Comparison of ENCODE assay signal across 16 cellular contexts in the genomic region with DNA sequence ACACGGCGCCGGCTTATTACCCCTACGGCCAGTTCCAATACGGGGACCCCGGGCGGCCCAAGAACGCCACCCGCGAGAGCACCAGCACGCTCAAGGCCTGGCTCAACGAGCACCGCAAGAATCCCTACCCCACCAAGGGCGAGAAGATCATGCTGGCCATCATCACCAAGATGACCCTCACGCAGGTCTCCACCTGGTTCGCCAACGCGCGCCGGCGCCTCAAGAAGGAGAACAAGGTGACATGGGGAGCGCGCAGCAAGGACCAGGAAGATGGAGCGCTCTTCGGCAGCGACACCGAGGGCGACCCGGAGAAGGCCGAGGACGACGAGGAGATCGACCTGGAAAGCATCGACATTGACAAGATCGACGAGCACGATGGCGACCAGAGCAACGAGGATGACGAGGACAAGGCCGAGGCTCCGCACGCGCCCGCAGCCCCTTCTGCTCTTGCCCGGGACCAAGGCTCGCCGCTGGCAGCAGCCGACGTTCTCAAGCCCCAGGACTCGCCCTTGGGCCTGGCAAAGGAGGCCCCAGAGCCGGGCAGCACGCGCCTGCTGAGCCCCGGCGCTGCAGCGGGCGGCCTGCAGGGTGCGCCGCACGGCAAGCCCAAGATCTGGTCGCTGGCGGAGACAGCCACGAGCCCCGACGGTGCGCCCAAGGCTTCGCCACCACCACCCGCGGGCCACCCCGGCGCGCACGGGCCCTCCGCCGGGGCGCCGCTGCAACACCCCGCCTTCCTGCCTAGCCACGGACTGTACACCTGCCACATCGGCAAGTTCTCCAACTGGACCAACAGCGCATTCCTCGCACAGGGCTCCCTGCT. TPM values are rescaled to one million over a fixed set of nuclear protein-coding genes. Genes with fewer than 3 reads are reported as not detected.
DNase-seq lines count a peak whose midpoint lies in the region; ATAC-seq and TF ChIP-seq lines count a peak whose summit lies in the region.
"Had no signal": no experiment of that assay in that cellular context is flagged by ENCODE, and none has a peak within 500 bp of the region (broad histone marks: within the 10 kb centered on the region; RNA-seq: fewer than 3 reads in every experiment).

No MANE protein-coding gene starts in this region.

- H3K27me3 ChIP-seq in cardiac muscle cell (peaks cover 75% of the 10 kb centered on the region), right atrium auricular region (peaks cover 30 to 77% of the 10 kb centered on the region in 2 donors), left lung (peaks cover 81 to 100% of the 10 kb centered on the region in 2 donors)
- peaks cover 4% of the 10 kb centered on the region for H3K27me3 ChIP-seq in CD4-positive, alpha-beta memory T cell (ENCODE audit: insufficient read depth, low read length)
- H3K27me3 ChIP-seq in CD8-positive, alpha-beta memory T cell (ENCODE audit: insufficient read depth, low read length, poor library complexity, severe bottlenecking): peaks cover 9% of the 10 kb centered on the region

- peaks cover 6% of the 10 kb centered on the region for H3K36me3 ChIP-seq in cardiac muscle cell
- H3K36me3 ChIP-seq in right atrium auricular region: no peaks in the 10 kb centered on the region
- H3K36me3 ChIP-seq in left lung: no peaks in the 10 kb centered on the region
- H3K36me3 ChIP-seq in CD4-positive, alpha-beta memory T cell (ENCODE audit: insufficient read depth, low read length): no peaks in the 10 kb centered on the region
- H3K36me3 ChIP-seq in CD8-positive, alpha-beta memory T cell (ENCODE audit: insufficient read depth, low read length): no peaks in the 10 kb centered on the region

- H3K27ac ChIP-seq in cardiac muscle cell (peak overlapping the region; percentile 74), right atrium auricular region (no peak overlapping the region), left lung (no peak overlapping the region)
- H3K27ac ChIP-seq in CD4-positive, alpha-beta memory T cell (ENCODE audit: low read depth, low read length): no peak overlapping the region
- no peak overlapping the region for H3K27ac ChIP-seq in CD8-positive, alpha-beta memory T cell (ENCODE audit: low read depth, low read length)

- intact Hi-C loops in left lung (cut with DNase I): loop anchor here in 1 of 2 donors (5.0 kb wide), 1 partner anchor 847 kb away; a partner anchor contains a TSS
- intact Hi-C loops in CD4-positive, alpha-beta memory T cell (cut with micrococcal nuclease): no loop called here

- H3K27me3 Mint-ChIP-seq in chondrocyte (ENCODE audit: low read depth): peaks cover 25% of the 10 kb centered on the region
- H3K27me3 Mint-ChIP-seq in CD4-positive, alpha-beta memory T cell: peaks cover 34 to 41% of the 10 kb centered on the region in 2 donors
- peaks cover 54 to 60% of the 10 kb centered on the region in 2 donors for H3K27me3 Mint-ChIP-seq in CD8-positive, alpha-beta memory T cell

- peaks cover 25% of the 10 kb centered on the region for H3K4me1 Mint-ChIP-seq in chondrocyte (ENCODE audit: low read depth)
- peaks cover 0 to 14% (median 4%) of the 10 kb centered on the region in 4 donors for H3K4me1 Mint-ChIP-seq in CD4-positive, alpha-beta memory T cell
- peaks cover 0 to 4% (median 0%) of the 10 kb centered on the region in 3 donors for H3K4me1 Mint-ChIP-seq in CD8-positive, alpha-beta memory T cell

- ATAC-seq in left lung (peak; percentile 46), GM18517 (IDR thresholded peaks at IDR 0.05; ENCODE audit: unreplicated experiment) (no peak), HG02759 (IDR thresholded peaks at IDR 0.05; ENCODE audit: unreplicated experiment) (no peak)
- ATAC-seq: left cardiac atrium had no signal

- peak in 1 of 2 donors; percentile 44 for DNase-seq in cardiac muscle cell (ENCODE audit: low read depth in 1 of 2, low spot score in 1 of 2)
- no peak for DNase-seq in right atrium auricular region (ENCODE audit: low spot score)
- no peak for DNase-seq in chondrocyte (ENCODE audit: low spot score)
- peak in 1 of 2 donors; percentile 76 for DNase-seq in left lung
- DNase-seq in CD4-positive, alpha-beta memory T cell: no peak
- no peak for DNase-seq in CD8-positive, alpha-beta memory T cell
- DNase-seq: ACHN; activated naive CD4-positive, alpha-beta T cell treated with anti-CD3 and anti-CD28 coated beads, Interleukin-2, amount 50 U/mL, for 16 hours; cortex of kidney; foreskin melanocyte; left cardiac atrium; NCI-H2171 treated with DMSO at 0.1 percent for 48 hours had no signal

- CTCF ChIA-PET in CD4-positive, alpha-beta memory T cell (lab: Charles Lee; ENCODE audit: partially characterized antibody): no interaction called here
- CTCF ChIA-PET in CD8-positive, alpha-beta memory T cell (lab: Charles Lee): no interaction called here

- TF ChIP-seq CTCF in cardiac muscle cell (IDR thresholded peaks at IDR 0.05; ENCODE audit: low read depth, low read length) (no peak), right atrium auricular region (IDR thresholded peaks at IDR 0.05) (peak in 1 of 2 donors; percentile 24), chondrocyte (IDR thresholded peaks at IDR 0.05) (no peak), left lung (IDR thresholded peaks at IDR 0.05) (no peak)

- H3K9me3 Mint-ChIP-seq in chondrocyte (ENCODE audit: low read depth): no peaks in the 10 kb centered on the region
- peaks cover 0 to 16% (median 7%) of the 10 kb centered on the region in 8 donors for H3K9me3 Mint-ChIP-seq in CD4-positive, alpha-beta memory T cell
- H3K9me3 Mint-ChIP-seq in CD8-positive, alpha-beta memory T cell: peaks cover 0 to 42% (median 19%) of the 10 kb centered on the region in 5 donors

- H3K36me3 Mint-ChIP-seq in chondrocyte (ENCODE audit: low read depth): peaks cover 7% of the 10 kb centered on the region
- peaks cover 0 to 4% of the 10 kb centered on the region in 2 donors for H3K36me3 Mint-ChIP-seq in CD4-positive, alpha-beta memory T cell
- peaks cover 0 to 7% (median 3%) of the 10 kb centered on the region in 3 donors for H3K36me3 Mint-ChIP-seq in CD8-positive, alpha-beta memory T cell

- peak overlapping the region; percentile 9 for H3K4me3 Mint-ChIP-seq in chondrocyte (ENCODE audit: unreplicated experiment)
- no peak overlapping the region for H3K4me3 Mint-ChIP-seq in CD4-positive, alpha-beta memory T cell
- H3K4me3 Mint-ChIP-seq in CD8-positive, alpha-beta memory T cell: no peak overlapping the region

- H3K9me3 ChIP-seq in cardiac muscle cell (ENCODE audit: low read depth) (no peaks in the 10 kb centered on the region), right atrium auricular region (no peaks in the 10 kb centered on the region), left lung (no peaks in the 10 kb centered on the region)
- H3K9me3 ChIP-seq in CD4-positive, alpha-beta memory T cell (ENCODE audit: control insufficient read depth in 1 of 2, low read length in 2 of 2): no peaks in the 10 kb centered on the region
- H3K9me3 ChIP-seq in CD8-positive, alpha-beta memory T cell (ENCODE audit: low read length): no peaks in the 10 kb centered on the region

- no peak overlapping the region for H3K27ac Mint-ChIP-seq in chondrocyte (ENCODE audit: unreplicated experiment)
- no peak overlapping the region for H3K27ac Mint-ChIP-seq in CD4-positive, alpha-beta memory T cell
- H3K27ac Mint-ChIP-seq in CD8-positive, alpha-beta memory T cell: no peak overlapping the region

- H3K4me1 ChIP-seq in cardiac muscle cell (ENCODE audit: low read depth) (no peaks in the 10 kb centered on the region), right atrium auricular region (peaks cover 0 to 48% of the 10 kb centered on the region in 2 donors), left lung (peaks cover 0 to 9% of the 10 kb centered on the region in 2 donors)
- no peaks in the 10 kb centered on the region for H3K4me1 ChIP-seq in CD4-positive, alpha-beta memory T cell (ENCODE audit: insufficient read depth, low read length)
- H3K4me1 ChIP-seq in CD8-positive, alpha-beta memory T cell (ENCODE audit: insufficient read depth, low read length): no peaks in the 10 kb centered on the region

- H3K4me3 ChIP-seq in cardiac muscle cell (peak overlapping the region; percentile 65), right atrium auricular region (no peak overlapping the region), left lung (no peak overlapping the region)
- H3K4me3 ChIP-seq in CD4-positive, alpha-beta memory T cell (ENCODE audit: low read length in 2 of 2): no peak overlapping the region
- no peak overlapping the region for H3K4me3 ChIP-seq in CD8-positive, alpha-beta memory T cell (ENCODE audit: low read length)

- POLR2A ChIA-PET in CD4-positive, alpha-beta memory T cell (lab: Charles Lee; ENCODE audit: partially characterized antibody): no interaction called here
- POLR2A ChIA-PET in CD8-positive, alpha-beta memory T cell (lab: Charles Lee): no interaction called here

RNA-seq across cellular contexts. Expression of a gene that starts 3.9 kb away (rescaled TPM):
- total RNA-seq in cardiac muscle cell (168 and 197 TPM in 2 replicates), right atrium auricular region (under 1 TPM in 1 of 2 donors, not detected in 1; 0.39 TPM), chondrocyte (2.3 to 9.8 TPM (median 2.9 TPM) in 3 replicates), left lung (10 to 100 TPM in 1 of 2 donors, 1 to 10 TPM in 1; 4.0 to 18.3 TPM)
- 132 and 142 TPM in 2 replicates for polyA plus RNA-seq in cardiac muscle cell
- total RNA-seq in CD4-positive, alpha-beta memory T cell: not detected
- not detected for polyA plus RNA-seq in CD4-positive, alpha-beta memory T cell
- not detected for total RNA-seq in CD8-positive, alpha-beta memory T cell
- not detected for polyA plus RNA-seq in CD8-positive, alpha-beta memory T cell
- total RNA-seq: activated CD8-positive, alpha-beta memory T cell treated with anti-CD3 and anti-CD28 coated beads for 36 hours; left cardiac atrium; ureter had no signal
